In the genomic region with DNA sequence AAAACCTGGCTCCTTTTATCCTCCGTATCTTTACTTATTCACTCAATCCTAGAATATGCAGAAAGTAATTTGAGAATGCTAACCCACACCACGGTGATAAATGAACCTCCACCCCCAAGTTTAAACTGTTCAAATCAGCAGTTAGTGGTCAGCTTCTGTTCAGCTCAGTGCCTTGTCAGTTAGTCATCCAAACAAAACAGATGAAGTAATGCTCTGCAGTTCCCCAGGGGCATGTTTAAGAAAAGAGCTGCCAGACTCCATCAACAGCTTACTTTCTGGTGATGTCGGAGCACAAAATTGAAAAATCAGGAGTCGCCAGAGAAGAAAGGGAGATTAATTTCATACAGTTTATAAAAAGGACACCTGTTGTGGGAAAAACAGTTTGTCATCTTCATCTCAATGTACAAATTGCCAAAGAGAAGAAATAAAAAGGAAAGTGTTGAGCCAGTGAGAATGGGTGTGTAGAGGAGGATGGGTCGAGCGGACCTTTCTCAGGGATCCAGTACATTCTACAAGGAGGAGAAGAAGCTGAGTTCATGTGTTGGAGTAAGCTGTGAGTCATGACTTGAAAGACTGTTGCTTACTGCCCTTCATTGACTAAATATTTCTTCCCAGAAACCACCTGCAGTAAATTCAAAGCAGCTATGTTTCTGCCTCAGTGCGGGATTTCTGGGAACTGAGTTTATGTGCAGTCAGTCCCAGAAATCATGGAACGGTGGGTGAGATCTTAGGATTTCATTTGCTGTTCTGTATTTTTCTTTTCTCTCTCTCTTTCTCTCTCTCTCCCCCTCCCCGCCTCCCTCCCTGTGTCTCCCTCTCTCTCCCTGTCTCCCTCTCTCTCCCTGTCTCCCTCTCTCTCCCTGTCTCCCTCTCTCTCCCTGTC, we compare ENCODE assay signal across 7 cellular contexts. TPM values are rescaled to one million over a fixed set of nuclear protein-coding genes. Genes with fewer than 3 reads are reported as not detected.
DNase-seq lines count a peak whose midpoint lies in the region; ATAC-seq, FAIRE-seq and TF ChIP-seq lines count a peak whose summit lies in the region.

No MANE protein-coding gene starts in this region.

- H3K4me3 ChIP-seq in bronchial epithelial cell (ENCODE audit: low read depth, low read length), result no peak overlapping the region

- no peak overlapping the region for H3K4me3 Mint-ChIP-seq in nephron progenitor cell

- H3K9me3 Mint-ChIP-seq in nephron progenitor cell, result peaks cover 10% of the 10 kb centered on the region

- TF ChIP-seq CTCF in bronchial epithelial cell (IDR thresholded peaks at IDR 0.05; ENCODE audit: insufficient read depth, low read length, severe bottlenecking) (no peak), nephron progenitor cell (IDR thresholded peaks at IDR 0.05) (no peak)

- H3K27ac Mint-ChIP-seq in nephron progenitor cell, result peak overlapping the region; percentile 78

- no peaks in the 10 kb centered on the region for H3K27me3 ChIP-seq in bronchial epithelial cell (ENCODE audit: control insufficient read depth, insufficient read depth, low read length)

- peak; percentile 50 for ATAC-seq in GM18858 (IDR thresholded peaks at IDR 0.05; ENCODE audit: unreplicated experiment)
- ATAC-seq in HG02840 (IDR thresholded peaks at IDR 0.05; ENCODE audit: low FRiP score, unreplicated experiment), result peak; percentile 67

- DNase-seq in NCI-H2107 (lab: John Stamatoyannopoulos, UW) (peak; percentile 63), bronchial epithelial cell (ENCODE audit: low read depth) (peak; percentile 98), nephron progenitor cell (no peak)
- DNase-seq in stimulated activated CD4-positive, alpha-beta T cell treated with anti-CD3 and anti-CD28 coated beads, Interleukin-12 subunit alpha, Interleukin-12 subunit beta, amount 100 ng/mL, for 4 hours, result no peak
- DNase-seq in activated CD4-positive, alpha-beta T cell treated with anti-CD3 and anti-CD28 coated beads, Interleukin-2, amount 50 U/mL, for 1 hour, result no peak

- peaks cover 30% of the 10 kb centered on the region for H3K4me1 Mint-ChIP-seq in nephron progenitor cell

- H3K36me3 Mint-ChIP-seq in nephron progenitor cell (ENCODE audit: low read depth), result peaks cover 25% of the 10 kb centered on the region

- FAIRE-seq in bronchial epithelial cell (lab: Jason Lieb, UNC), result no peak

- H3K36me3 ChIP-seq in bronchial epithelial cell (ENCODE audit: control insufficient read depth, insufficient read depth, low read length), result no peaks in the 10 kb centered on the region

- H3K27me3 Mint-ChIP-seq in nephron progenitor cell (ENCODE audit: low read depth, poor library complexity), result no peaks in the 10 kb centered on the region

RNA-seq across cellular contexts. Expression of gene TRIO, which starts 13.7 kb away (rescaled TPM):
- 69.4 and 71.6 TPM in 2 replicates for total RNA-seq in bronchial epithelial cell

Comparison
In these comparisons a context has a peak if more than half of its experiments do, and no peak if none do; other contexts are left out.
1. DNase-seq: peak in NCI-H2107 (single experiment) and bronchial epithelial cell (single experiment); none in nephron progenitor cell (single experiment), stimulated activated CD4-positive, alpha-beta T cell treated with anti-CD3 and anti-CD28 coated beads, Interleukin-12 subunit alpha, Interleukin-12 subunit beta, amount 100 ng/mL, for 4 hours (single experiment) and activated CD4-positive, alpha-beta T cell treated with anti-CD3 and anti-CD28 coated beads, Interleukin-2, amount 50 U/mL, for 1 hour (single experiment).